ENCODE assay signal across 1 cellular context in the genomic region with DNA sequence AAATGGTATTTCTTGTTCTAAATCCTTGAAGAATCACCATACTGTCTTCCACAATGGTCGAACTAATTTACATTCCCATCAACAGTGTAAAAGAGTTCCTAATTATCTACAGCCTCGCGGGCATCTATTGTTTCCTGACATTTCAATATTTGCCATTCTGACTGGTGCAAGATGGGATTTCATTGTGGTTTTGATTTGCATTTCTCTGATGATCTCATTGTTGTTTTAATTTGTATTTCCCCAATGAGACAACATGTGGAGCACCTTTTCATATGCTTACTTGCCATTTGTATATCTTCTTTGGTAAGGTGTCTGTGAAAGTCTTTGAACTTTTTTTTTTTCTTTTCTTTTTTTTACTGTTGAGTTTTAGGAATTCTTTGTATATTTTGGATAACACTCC.
TF ChIP-seq lines count a peak whose summit lies in the region.

No MANE protein-coding gene starts in this region.

TF ChIP-seq in HepG2, 621 proteins besides CTCF, POLR2A, EP300 and RAD21 (continued from another document):
- TF ChIP-seq, protein P1, sequence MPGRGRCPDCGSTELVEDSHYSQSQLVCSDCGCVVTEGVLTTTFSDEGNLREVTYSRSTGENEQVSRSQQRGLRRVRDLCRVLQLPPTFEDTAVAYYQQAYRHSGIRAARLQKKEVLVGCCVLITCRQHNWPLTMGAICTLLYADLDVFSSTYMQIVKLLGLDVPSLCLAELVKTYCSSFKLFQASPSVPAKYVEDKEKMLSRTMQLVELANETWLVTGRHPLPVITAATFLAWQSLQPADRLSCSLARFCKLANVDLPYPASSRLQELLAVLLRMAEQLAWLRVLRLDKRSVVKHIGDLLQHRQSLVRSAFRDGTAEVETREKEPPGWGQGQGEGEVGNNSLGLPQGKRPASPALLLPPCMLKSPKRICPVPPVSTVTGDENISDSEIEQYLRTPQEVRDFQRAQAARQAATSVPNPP (CRISPR knock-in tag; IDR thresholded peaks at IDR 0.05), result no peak
- no peak for TF ChIP-seq HNRNPUL1 (IDR thresholded peaks at IDR 0.05; ENCODE audit: low read depth, low read length)
- TF ChIP-seq, protein P2, sequence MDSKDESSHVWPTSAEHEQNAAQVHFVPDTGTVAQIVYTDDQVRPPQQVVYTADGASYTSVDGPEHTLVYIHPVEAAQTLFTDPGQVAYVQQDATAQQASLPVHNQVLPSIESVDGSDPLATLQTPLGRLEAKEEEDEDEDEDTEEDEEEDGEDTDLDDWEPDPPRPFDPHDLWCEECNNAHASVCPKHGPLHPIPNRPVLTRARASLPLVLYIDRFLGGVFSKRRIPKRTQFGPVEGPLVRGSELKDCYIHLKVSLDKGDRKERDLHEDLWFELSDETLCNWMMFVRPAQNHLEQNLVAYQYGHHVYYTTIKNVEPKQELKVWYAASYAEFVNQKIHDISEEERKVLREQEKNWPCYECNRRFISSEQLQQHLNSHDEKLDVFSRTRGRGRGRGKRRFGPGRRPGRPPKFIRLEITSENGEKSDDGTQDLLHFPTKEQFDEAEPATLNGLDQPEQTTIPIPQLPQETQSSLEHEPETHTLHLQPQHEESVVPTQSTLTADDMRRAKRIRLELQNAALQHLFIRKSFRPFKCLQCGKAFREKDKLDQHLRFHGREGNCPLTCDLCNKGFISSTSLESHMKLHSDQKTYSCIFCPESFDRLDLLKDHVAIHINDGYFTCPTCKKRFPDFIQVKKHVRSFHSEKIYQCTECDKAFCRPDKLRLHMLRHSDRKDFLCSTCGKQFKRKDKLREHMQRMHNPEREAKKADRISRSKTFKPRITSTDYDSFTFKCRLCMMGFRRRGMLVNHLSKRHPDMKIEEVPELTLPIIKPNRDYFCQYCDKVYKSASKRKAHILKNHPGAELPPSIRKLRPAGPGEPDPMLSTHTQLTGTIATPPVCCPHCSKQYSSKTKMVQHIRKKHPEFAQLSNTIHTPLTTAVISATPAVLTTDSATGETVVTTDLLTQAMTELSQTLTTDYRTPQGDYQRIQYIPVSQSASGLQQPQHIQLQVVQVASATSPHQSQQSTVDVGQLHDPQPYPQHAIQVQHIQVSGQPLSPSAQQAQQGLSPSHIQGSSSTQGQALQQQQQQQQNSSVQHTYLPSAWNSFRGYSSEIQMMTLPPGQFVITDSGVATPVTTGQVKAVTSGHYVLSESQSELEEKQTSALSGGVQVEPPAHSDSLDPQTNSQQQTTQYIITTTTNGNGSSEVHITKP (CRISPR knock-in tag; IDR thresholded peaks at IDR 0.05; ENCODE audit: low read depth), result no peak
- no peak for TF ChIP-seq ZFP36L1 (CRISPR knock-in tag; IDR thresholded peaks at IDR 0.05)
- no peak for TF ChIP-seq HNRNPLL (IDR thresholded peaks at IDR 0.05; ENCODE audit: low read depth, low read length, poor library complexity, severe bottlenecking)
TF ChIP-seq in HepG2: peak in this region for 0.
